Comparison of ENCODE assay signal across 3 cellular contexts in the genomic region with DNA sequence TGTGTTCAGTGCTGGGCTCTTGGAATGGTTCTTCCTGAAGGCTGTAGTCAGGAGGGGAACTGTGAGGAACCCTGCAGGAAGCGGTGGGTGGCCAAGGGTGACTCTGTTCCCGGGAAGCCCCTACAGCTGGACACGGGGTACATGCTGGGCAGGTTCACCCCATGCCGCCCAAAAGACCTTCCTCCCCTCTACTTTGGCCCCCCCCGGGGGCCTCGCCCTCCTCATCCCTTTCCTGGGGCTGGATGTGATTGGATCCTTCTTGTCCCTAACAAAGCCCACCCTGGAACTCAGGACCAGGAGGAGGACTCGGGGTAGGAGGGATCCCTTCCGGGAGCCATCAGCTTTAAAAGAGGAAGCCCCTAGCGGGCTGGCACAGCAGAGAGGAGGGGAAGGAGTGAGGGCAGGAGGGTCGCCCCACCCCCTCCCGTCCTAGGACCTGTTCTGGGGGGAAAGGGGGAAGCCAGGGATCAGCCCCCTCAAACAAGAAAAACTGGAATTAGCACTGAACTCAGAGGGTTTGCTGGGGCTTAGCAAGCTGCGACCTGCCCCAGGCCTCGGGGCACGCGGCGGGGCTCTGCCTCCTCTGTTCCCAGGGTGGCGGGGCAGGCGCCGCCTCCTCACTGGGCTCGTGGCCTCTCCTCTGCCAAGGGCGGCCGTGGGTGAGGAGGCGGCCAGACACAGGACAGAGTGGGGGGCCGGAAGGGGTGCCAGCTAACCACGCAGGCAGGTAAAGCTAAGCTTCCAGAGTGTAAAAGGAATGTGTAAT.
TF ChIP-seq lines count a peak whose summit lies in the region.

No MANE protein-coding gene starts in this region.

TF ChIP-seq in SK-N-SH, 30 proteins besides CTCF, POLR2A, EP300 and RAD21 (continues in another document):
- TF ChIP-seq, protein P1, sequence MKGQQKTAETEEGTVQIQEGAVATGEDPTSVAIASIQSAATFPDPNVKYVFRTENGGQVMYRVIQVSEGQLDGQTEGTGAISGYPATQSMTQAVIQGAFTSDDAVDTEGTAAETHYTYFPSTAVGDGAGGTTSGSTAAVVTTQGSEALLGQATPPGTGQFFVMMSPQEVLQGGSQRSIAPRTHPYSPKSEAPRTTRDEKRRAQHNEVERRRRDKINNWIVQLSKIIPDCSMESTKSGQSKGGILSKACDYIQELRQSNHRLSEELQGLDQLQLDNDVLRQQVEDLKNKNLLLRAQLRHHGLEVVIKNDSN (IDR thresholded peaks at IDR 0.05; ENCODE audit: borderline replicate concordance, low read depth) = no peak
- TF ChIP-seq IRF3 (IDR thresholded peaks at IDR 0.05; ENCODE audit: low read depth, low read length) = no peak
- no peak for TF ChIP-seq RXRA (IDR thresholded peaks at IDR 0.05; ENCODE audit: borderline replicate concordance, low read depth)
- no peak for TF ChIP-seq POLR2AphosphoS5 (IDR thresholded peaks at IDR 0.05; ENCODE audit: low read depth, low read length)
- no peak for TF ChIP-seq CHD2 (IDR thresholded peaks at IDR 0.05; ENCODE audit: low read length, partially characterized antibody)
- TF ChIP-seq TCF12 (IDR thresholded peaks at IDR 0.05) = no peak
- TF ChIP-seq, protein P2, sequence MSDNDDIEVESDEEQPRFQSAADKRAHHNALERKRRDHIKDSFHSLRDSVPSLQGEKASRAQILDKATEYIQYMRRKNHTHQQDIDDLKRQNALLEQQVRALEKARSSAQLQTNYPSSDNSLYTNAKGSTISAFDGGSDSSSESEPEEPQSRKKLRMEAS (IDR thresholded peaks at IDR 0.05; ENCODE audit: low read depth) = no peak
- no peak for TF ChIP-seq MEF2A (IDR thresholded peaks at IDR 0.05; ENCODE audit: borderline replicate concordance, low read depth)
- TF ChIP-seq, protein P3, sequence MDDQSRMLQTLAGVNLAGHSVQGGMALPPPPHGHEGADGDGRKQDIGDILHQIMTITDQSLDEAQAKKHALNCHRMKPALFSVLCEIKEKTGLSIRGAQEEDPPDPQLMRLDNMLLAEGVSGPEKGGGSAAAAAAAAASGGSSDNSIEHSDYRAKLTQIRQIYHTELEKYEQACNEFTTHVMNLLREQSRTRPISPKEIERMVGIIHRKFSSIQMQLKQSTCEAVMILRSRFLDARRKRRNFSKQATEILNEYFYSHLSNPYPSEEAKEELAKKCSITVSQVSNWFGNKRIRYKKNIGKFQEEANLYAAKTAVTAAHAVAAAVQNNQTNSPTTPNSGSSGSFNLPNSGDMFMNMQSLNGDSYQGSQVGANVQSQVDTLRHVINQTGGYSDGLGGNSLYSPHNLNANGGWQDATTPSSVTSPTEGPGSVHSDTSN (IDR thresholded peaks at IDR 0.05) = no peak
- TF ChIP-seq ZBTB33 (IDR thresholded peaks at IDR 0.05; ENCODE audit: borderline replicate concordance, low read depth) = no peak
- TF ChIP-seq SMC3 (IDR thresholded peaks at IDR 0.05; ENCODE audit: low read depth, low read length) = no peak
- no peak for TF ChIP-seq NFIC (IDR thresholded peaks at IDR 0.05; ENCODE audit: borderline replicate concordance)
- TF ChIP-seq RFX5 (IDR thresholded peaks at IDR 0.05; ENCODE audit: low read length) = no peak
- no peak for TF ChIP-seq TEAD4 (IDR thresholded peaks at IDR 0.05; ENCODE audit: borderline replicate concordance, insufficient read depth)

TF ChIP-seq in SK-N-SH treated with all-trans-retinoic acid at 6 μM for 48 hours, 23 proteins besides CTCF, POLR2A, EP300 and RAD21:
- TF ChIP-seq BACH2 (CRISPR knock-in tag; IDR thresholded peaks at IDR 0.05; ENCODE audit: borderline replicate concordance) (no peak), PATZ1 (CRISPR knock-in tag; IDR thresholded peaks at IDR 0.05; ENCODE audit: borderline replicate concordance) (no peak), GLIS3 (CRISPR knock-in tag; IDR thresholded peaks at IDR 0.05) (no peak), PPARA (CRISPR knock-in tag; IDR thresholded peaks at IDR 0.05; ENCODE audit: borderline replicate concordance) (no peak), RARB (CRISPR knock-in tag; IDR thresholded peaks at IDR 0.05) (no peak), ZFP30 (CRISPR knock-in tag; IDR thresholded peaks at IDR 0.05) (no peak), SNAI2 (CRISPR knock-in tag; IDR thresholded peaks at IDR 0.05) (no peak), ISL1 (CRISPR knock-in tag; IDR thresholded peaks at IDR 0.05) (no peak), ARNTL (CRISPR knock-in tag; IDR thresholded peaks at IDR 0.05; ENCODE audit: borderline replicate concordance, low read depth) (no peak), TCF4 (CRISPR knock-in tag; IDR thresholded peaks at IDR 0.05; ENCODE audit: borderline replicate concordance) (no peak), ZFP3 (CRISPR knock-in tag; IDR thresholded peaks at IDR 0.05) (no peak), ZNF565 (CRISPR knock-in tag; conservative IDR thresholded peaks at IDR 0.05; ENCODE audit: low read depth) (no peak), ZNF70 (CRISPR knock-in tag; IDR thresholded peaks at IDR 0.05) (no peak), CSDC2 (CRISPR knock-in tag; IDR thresholded peaks at IDR 0.05) (no peak)
- TF ChIP-seq, protein P4, sequence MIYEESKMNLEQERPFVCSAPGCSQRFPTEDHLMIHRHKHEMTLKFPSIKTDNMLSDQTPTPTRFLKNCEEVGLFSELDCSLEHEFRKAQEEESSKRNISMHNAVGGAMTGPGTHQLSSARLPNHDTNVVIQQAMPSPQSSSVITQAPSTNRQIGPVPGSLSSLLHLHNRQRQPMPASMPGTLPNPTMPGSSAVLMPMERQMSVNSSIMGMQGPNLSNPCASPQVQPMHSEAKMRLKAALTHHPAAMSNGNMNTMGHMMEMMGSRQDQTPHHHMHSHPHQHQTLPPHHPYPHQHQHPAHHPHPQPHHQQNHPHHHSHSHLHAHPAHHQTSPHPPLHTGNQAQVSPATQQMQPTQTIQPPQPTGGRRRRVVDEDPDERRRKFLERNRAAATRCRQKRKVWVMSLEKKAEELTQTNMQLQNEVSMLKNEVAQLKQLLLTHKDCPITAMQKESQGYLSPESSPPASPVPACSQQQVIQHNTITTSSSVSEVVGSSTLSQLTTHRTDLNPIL (CRISPR knock-in tag; IDR thresholded peaks at IDR 0.05; ENCODE audit: low read depth) = no peak

TF ChIP-seq in HepG2, 621 proteins besides CTCF, POLR2A, EP300 and RAD21 (continues in another document):
- TF ChIP-seq ZNF687 (CRISPR knock-in tag; IDR thresholded peaks at IDR 0.05) (peak; percentile 80), NFIC (IDR thresholded peaks at IDR 0.05; ENCODE audit: low read length) (0 out of 2 replicates have a peak, but pooled peaks have one; percentile 13), YEATS4 (CRISPR knock-in tag; IDR thresholded peaks at IDR 0.05; ENCODE audit: borderline replicate concordance) (0 out of 2 replicates have a peak, but pooled peaks have one; percentile 21), ZSCAN22 (CRISPR knock-in tag; IDR thresholded peaks at IDR 0.05) (0 out of 2 replicates have a peak, but pooled peaks have one; percentile 11), MED13 (CRISPR knock-in tag; IDR thresholded peaks at IDR 0.05) (0 out of 2 replicates have a peak, but pooled peaks have one; percentile 13), ZNF839 (CRISPR knock-in tag; IDR thresholded peaks at IDR 0.05; ENCODE audit: borderline replicate concordance) (peak; percentile 31; the same call in 1 of the 2 replicates), MTA1 (CRISPR knock-in tag; IDR thresholded peaks at IDR 0.05; ENCODE audit: borderline replicate concordance) (0 out of 2 replicates have a peak, but pooled peaks have one; percentile 23), XRCC5 (optimal IDR thresholded peaks at IDR 0.05; ENCODE audit: low read length) (peak; percentile 8), KLF16 (CRISPR knock-in tag; IDR thresholded peaks at IDR 0.05) (0 out of 4 replicates have a peak, but pooled peaks of 1 of the 2 experiments have one; percentile 18), ZFX (CRISPR knock-in tag; IDR thresholded peaks at IDR 0.05; ENCODE audit: low read depth) (peak; percentile 37), ZFYVE20 (CRISPR knock-in tag; IDR thresholded peaks at IDR 0.05; ENCODE audit: borderline replicate concordance, low read depth) (no peak), KDM3A (CRISPR knock-in tag; IDR thresholded peaks at IDR 0.05; ENCODE audit: low read depth) (0 out of 2 replicates have a peak, but pooled peaks have one; percentile 11), PAXIP1 (CRISPR knock-in tag; conservative IDR thresholded peaks at IDR 0.05) (no peak), FOXA1 (IDR thresholded peaks at IDR 0.05) (no peak), FOXA1 (CRISPR knock-in tag; IDR thresholded peaks at IDR 0.05) (0 out of 2 replicates have a peak, but pooled peaks have one; percentile 6), SAP130 (CRISPR knock-in tag; IDR thresholded peaks at IDR 0.05; ENCODE audit: low read depth) (peak; percentile 33; the same call in 1 of the 2 replicates), ARID4A (CRISPR knock-in tag; IDR thresholded peaks at IDR 0.05; ENCODE audit: borderline replicate concordance) (peak; percentile 38; the same call in 1 of the 2 replicates), SSRP1 (CRISPR knock-in tag; IDR thresholded peaks at IDR 0.05) (0 out of 2 replicates have a peak, but pooled peaks have one; percentile 26), ZFP90 (CRISPR knock-in tag; IDR thresholded peaks at IDR 0.05; ENCODE audit: borderline replicate concordance) (peak; percentile 43; the same call in 1 of the 2 replicates), GLI4 (CRISPR knock-in tag; IDR thresholded peaks at IDR 0.05; ENCODE audit: borderline replicate concordance) (0 out of 2 replicates have a peak, but pooled peaks have one; percentile 22)
- TF ChIP-seq, protein P5, sequence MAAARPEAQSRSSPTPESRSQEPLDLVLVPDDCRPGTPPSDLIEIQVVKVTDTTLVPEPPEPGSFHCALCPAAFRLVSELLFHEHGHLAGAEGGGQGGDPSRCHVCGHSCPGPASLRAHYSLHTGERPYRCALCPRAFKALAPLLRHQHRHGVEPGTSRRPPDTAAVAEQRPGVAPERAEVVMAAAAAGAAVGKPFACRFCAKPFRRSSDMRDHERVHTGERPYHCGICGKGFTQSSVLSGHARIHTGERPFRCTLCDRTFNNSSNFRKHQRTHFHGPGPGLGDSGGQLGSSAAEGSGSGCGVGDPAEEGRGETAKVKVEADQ (CRISPR knock-in tag; IDR thresholded peaks at IDR 0.05; ENCODE audit: borderline replicate concordance) = peak; percentile 21; the same call in 1 of the 2 replicates
